8 cellular contexts compared by ENCODE assay signal in the genomic region with DNA sequence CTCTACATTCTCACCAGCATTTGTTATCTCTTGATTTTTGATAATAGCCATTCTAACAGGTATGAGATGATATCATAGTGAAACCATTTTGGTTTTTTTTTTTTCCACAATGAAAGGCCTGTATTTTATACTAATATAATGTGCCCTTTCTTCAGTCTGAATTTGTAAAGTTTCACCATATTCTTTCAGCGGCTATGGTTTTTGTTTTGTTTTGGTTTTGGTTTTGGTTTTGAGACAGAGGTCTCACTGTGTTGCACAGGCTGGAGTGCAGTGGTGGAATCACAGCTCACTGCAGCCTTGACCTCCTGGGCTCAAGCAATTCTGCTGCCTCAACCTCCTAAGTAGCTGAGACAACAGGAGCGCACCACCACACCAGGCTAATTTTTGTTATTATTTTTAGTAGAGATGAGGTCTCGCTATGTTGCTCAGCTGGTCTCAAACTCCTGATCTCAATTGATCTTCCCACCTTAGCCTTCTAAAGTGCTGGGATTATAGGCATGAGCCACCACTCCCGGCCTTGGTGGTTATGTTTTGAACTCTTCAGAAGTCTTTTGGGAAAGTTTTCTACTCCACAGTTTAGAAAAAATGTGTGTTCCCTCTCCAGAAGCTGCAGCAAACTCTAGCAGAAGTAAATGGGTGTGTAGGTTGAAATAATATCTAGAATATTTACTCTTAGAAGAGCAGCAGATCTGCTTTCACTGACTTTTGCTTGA.
A peak's percentile ranks its signal among the peaks of the same experiment; 100 is the strongest.
DNase-seq lines count a peak whose midpoint lies in the region; ATAC-seq and TF ChIP-seq lines count a peak whose summit lies in the region.

No MANE protein-coding gene starts in this region.

- CTCF ChIA-PET in activated CD8-positive, alpha-beta memory T cell treated with anti-CD3 and anti-CD28 coated beads, Interleukin-2, amount 10 ng/mL, durations not matched to agents 7 days and 5 days (lab: Charles Lee) = interaction anchor here (0.8 to 1.4 kb wide), 4 partner anchors 19 to 69 kb away, joined by 3 to 5 read pairs (median 4); no protein-coding TSS in a partner anchor

- peak overlapping the region in 7 of 8 donors; percentile 32 to 81 (median 75) for H3K27ac ChIP-seq in spleen

- no peak for DNase-seq in activated CD8-positive, alpha-beta memory T cell treated with anti-CD3 and anti-CD28 coated beads, Interleukin-2, amount 10 ng/mL, durations not matched to agents 7 days and 5 days
- no peak for DNase-seq in activated CD8-positive, alpha-beta memory T cell treated with anti-CD3 and anti-CD28 coated beads, Interleukin-2, amount 50 U/mL, for 4 hours
- DNase-seq in choroid plexus epithelial cell (ENCODE audit: low read depth) (peak; percentile 3), spleen (no peak), lower leg skin (ENCODE audit: low spot score in 2 of 2) (no peak), SW480 (ENCODE audit: low spot score) (no peak), NCI-H748 (lab: John Stamatoyannopoulos, UW; ENCODE audit: unreplicated experiment) (no peak)

- peaks cover 2% of the 10 kb centered on the region for H3K36me3 Mint-ChIP-seq in activated CD8-positive, alpha-beta memory T cell treated with anti-CD3 and anti-CD28 coated beads, Interleukin-2, amount 10 ng/mL, durations not matched to agents 7 days and 5 days

- intact Hi-C loops in spleen (cut with DNase I; ENCODE audit: low total_unique reads) = no loop called here
- intact Hi-C loops in lower leg skin (cut with DNase I; ENCODE audit: low total_unique reads) = no loop called here

- H3K27ac Mint-ChIP-seq in activated CD8-positive, alpha-beta memory T cell treated with anti-CD3 and anti-CD28 coated beads, Interleukin-2, amount 10 ng/mL, durations not matched to agents 7 days and 5 days = peak overlapping the region; percentile 89

- no peaks in the 10 kb centered on the region for H3K9me3 Mint-ChIP-seq in activated CD8-positive, alpha-beta memory T cell treated with anti-CD3 and anti-CD28 coated beads, Interleukin-2, amount 10 ng/mL, durations not matched to agents 7 days and 5 days (ENCODE audit: low read depth)

- no peak for TF ChIP-seq CTCF in choroid plexus epithelial cell (conservative IDR thresholded peaks at IDR 0.05; ENCODE audit: low read depth, low read length)
- no peak for TF ChIP-seq CTCF in spleen (IDR thresholded peaks at IDR 0.05 in 8 of 11, conservative IDR thresholded peaks at IDR 0.05 in 3 of 11)
- no peak for TF ChIP-seq CTCF in lower leg skin (IDR thresholded peaks at IDR 0.05)

- H3K27me3 ChIP-seq in spleen (replicated peaks in 1 of 7) = no peaks in the 10 kb centered on the region

- H3K9me3 ChIP-seq in spleen = no peaks in the 10 kb centered on the region

- peaks cover 13 to 34% (median 26%) of the 10 kb centered on the region in 6 donors for H3K4me1 ChIP-seq in spleen

- H3K4me1 Mint-ChIP-seq in activated CD8-positive, alpha-beta memory T cell treated with anti-CD3 and anti-CD28 coated beads, Interleukin-2, amount 10 ng/mL, durations not matched to agents 7 days and 5 days = peaks cover 29% of the 10 kb centered on the region

- no peaks in the 10 kb centered on the region for H3K36me3 ChIP-seq in spleen

- 66 to 78% (median 75%) methylated on average over 4 of the region's 4 CpGs for WGBS in spleen, 5 donors
- WGBS in lower leg skin, 2 donors = 89 to 94% methylated on average over 4 of the region's 4 CpGs

- peaks cover 10% of the 10 kb centered on the region for H3K27me3 Mint-ChIP-seq in activated CD8-positive, alpha-beta memory T cell treated with anti-CD3 and anti-CD28 coated beads, Interleukin-2, amount 10 ng/mL, durations not matched to agents 7 days and 5 days

- no peak for TF ChIP-seq POLR2A in spleen (IDR thresholded peaks at IDR 0.05)
- TF ChIP-seq POLR2A in lower leg skin (IDR thresholded peaks at IDR 0.05) = no peak

- H3K4me3 Mint-ChIP-seq in activated CD8-positive, alpha-beta memory T cell treated with anti-CD3 and anti-CD28 coated beads, Interleukin-2, amount 10 ng/mL, durations not matched to agents 7 days and 5 days = peak overlapping the region; percentile 62

- H3K4me3 ChIP-seq in choroid plexus epithelial cell (ENCODE audit: low read depth, low read length) = no peak overlapping the region
- peak overlapping the region in 1 of 8 donors; percentile 29 for H3K4me3 ChIP-seq in spleen
- no peak overlapping the region for H3K4me3 ChIP-seq in lower leg skin (ENCODE audit: low read depth, poor library complexity, severe bottlenecking)

- ATAC-seq in activated CD8-positive, alpha-beta memory T cell treated with anti-CD3 and anti-CD28 coated beads, Interleukin-2, amount 10 ng/mL, durations not matched to agents 7 days and 5 days = peak; percentile 67
- peak; percentile 55 for ATAC-seq in HG03342 (IDR thresholded peaks at IDR 0.05; ENCODE audit: unreplicated experiment)
